ENCODE assay signal across 1 cellular context in the genomic region with DNA sequence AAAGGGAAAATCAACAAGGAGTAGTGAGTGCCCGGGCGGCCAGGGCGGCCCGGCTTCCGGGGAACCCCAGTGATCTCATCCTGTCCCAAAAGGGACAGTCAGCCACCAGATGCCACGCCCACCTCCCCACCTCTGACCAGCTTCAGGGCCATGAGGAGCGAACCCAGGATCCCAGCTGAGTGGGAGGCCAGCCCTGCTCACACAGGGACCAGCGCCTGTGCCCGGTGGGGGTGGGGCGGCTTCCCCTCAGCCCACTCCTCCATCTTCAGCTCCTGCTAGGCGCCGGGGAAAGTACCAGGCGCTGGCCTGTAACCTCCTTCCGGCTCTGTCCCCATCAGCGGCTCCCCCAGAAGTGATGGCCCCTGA.
TF ChIP-seq lines count a peak whose summit lies in the region.

No MANE protein-coding gene starts in this region.

TF ChIP-seq in HepG2, 621 proteins besides CTCF, POLR2A, EP300 and RAD21:
- TF ChIP-seq TEAD2 (CRISPR knock-in tag; IDR thresholded peaks at IDR 0.05), result no peak
- TF ChIP-seq, protein P1, sequence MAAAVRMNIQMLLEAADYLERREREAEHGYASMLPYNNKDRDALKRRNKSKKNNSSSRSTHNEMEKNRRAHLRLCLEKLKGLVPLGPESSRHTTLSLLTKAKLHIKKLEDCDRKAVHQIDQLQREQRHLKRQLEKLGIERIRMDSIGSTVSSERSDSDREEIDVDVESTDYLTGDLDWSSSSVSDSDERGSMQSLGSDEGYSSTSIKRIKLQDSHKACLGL (CRISPR knock-in tag; IDR thresholded peaks at IDR 0.05), result 0 out of 2 replicates have a peak, but pooled peaks have one; percentile 21
- TF ChIP-seq GABPB1 (CRISPR knock-in tag; IDR thresholded peaks at IDR 0.05), result peak; percentile 24; the same call in 1 of the 2 replicates
- TF ChIP-seq ZEB1 (IDR thresholded peaks at IDR 0.05; ENCODE audit: insufficient replicate concordance, low read depth), result no peak
- TF ChIP-seq ZNF281 (CRISPR knock-in tag; IDR thresholded peaks at IDR 0.05; ENCODE audit: borderline replicate concordance), result no peak
- TF ChIP-seq GRHL1 (CRISPR knock-in tag; conservative IDR thresholded peaks at IDR 0.05), result no peak
- TF ChIP-seq, protein P2, sequence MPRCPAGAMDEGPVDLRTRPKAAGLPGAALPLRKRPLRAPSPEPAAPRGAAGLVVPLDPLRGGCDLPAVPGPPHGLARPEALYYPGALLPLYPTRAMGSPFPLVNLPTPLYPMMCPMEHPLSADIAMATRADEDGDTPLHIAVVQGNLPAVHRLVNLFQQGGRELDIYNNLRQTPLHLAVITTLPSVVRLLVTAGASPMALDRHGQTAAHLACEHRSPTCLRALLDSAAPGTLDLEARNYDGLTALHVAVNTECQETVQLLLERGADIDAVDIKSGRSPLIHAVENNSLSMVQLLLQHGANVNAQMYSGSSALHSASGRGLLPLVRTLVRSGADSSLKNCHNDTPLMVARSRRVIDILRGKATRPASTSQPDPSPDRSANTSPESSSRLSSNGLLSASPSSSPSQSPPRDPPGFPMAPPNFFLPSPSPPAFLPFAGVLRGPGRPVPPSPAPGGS (CRISPR knock-in tag; IDR thresholded peaks at IDR 0.05), result 0 out of 2 replicates have a peak, but pooled peaks have one; percentile 34
- TF ChIP-seq, protein P3, sequence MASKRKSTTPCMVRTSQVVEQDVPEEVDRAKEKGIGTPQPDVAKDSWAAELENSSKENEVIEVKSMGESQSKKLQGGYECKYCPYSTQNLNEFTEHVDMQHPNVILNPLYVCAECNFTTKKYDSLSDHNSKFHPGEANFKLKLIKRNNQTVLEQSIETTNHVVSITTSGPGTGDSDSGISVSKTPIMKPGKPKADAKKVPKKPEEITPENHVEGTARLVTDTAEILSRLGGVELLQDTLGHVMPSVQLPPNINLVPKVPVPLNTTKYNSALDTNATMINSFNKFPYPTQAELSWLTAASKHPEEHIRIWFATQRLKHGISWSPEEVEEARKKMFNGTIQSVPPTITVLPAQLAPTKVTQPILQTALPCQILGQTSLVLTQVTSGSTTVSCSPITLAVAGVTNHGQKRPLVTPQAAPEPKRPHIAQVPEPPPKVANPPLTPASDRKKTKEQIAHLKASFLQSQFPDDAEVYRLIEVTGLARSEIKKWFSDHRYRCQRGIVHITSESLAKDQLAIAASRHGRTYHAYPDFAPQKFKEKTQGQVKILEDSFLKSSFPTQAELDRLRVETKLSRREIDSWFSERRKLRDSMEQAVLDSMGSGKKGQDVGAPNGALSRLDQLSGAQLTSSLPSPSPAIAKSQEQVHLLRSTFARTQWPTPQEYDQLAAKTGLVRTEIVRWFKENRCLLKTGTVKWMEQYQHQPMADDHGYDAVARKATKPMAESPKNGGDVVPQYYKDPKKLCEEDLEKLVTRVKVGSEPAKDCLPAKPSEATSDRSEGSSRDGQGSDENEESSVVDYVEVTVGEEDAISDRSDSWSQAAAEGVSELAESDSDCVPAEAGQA (IDR thresholded peaks at IDR 0.05; ENCODE audit: low read depth), result 0 out of 2 replicates have a peak, but pooled peaks have one; percentile 7
- TF ChIP-seq, protein P3 (CRISPR knock-in tag; IDR thresholded peaks at IDR 0.05; ENCODE audit: borderline replicate concordance), result no peak
- TF ChIP-seq, protein P4, sequence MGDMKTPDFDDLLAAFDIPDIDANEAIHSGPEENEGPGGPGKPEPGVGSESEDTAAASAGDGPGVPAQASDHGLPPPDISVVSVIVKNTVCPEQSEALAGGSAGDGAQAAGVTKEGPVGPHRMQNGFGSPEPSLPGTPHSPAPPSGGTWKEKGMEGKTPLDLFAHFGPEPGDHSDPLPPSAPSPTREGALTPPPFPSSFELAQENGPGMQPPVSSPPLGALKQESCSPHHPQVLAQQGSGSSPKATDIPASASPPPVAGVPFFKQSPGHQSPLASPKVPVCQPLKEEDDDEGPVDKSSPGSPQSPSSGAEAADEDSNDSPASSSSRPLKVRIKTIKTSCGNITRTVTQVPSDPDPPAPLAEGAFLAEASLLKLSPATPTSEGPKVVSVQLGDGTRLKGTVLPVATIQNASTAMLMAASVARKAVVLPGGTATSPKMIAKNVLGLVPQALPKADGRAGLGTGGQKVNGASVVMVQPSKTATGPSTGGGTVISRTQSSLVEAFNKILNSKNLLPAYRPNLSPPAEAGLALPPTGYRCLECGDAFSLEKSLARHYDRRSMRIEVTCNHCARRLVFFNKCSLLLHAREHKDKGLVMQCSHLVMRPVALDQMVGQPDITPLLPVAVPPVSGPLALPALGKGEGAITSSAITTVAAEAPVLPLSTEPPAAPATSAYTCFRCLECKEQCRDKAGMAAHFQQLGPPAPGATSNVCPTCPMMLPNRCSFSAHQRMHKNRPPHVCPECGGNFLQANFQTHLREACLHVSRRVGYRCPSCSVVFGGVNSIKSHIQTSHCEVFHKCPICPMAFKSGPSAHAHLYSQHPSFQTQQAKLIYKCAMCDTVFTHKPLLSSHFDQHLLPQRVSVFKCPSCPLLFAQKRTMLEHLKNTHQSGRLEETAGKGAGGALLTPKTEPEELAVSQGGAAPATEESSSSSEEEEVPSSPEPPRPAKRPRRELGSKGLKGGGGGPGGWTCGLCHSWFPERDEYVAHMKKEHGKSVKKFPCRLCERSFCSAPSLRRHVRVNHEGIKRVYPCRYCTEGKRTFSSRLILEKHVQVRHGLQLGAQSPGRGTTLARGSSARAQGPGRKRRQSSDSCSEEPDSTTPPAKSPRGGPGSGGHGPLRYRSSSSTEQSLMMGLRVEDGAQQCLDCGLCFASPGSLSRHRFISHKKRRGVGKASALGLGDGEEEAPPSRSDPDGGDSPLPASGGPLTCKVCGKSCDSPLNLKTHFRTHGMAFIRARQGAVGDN (CRISPR knock-in tag; IDR thresholded peaks at IDR 0.05), result peak; percentile 34; the same call in 1 of the 2 replicates
- no peak for TF ChIP-seq HIVEP1 (CRISPR knock-in tag; IDR thresholded peaks at IDR 0.05)
